Comparison of ENCODE assay signal across 8 cellular contexts in genomic region chr17:35460354-35460851, GRCh38. TPM values are rescaled to one million over a fixed set of nuclear protein-coding genes. Genes with fewer than 3 reads are reported as not detected.
DNase-seq lines count a peak whose midpoint lies in the region; ATAC-seq and TF ChIP-seq lines count a peak whose summit lies in the region.

No MANE protein-coding gene starts in this region.

- peaks cover 0 to 9% (median 1%) of the 10 kb centered on the region in 3 donors for H3K9me3 Mint-ChIP-seq in IgD-negative memory B cell
- peaks cover 4% of the 10 kb centered on the region for H3K9me3 Mint-ChIP-seq in activated CD4-positive, alpha-beta memory T cell treated with anti-CD3 and anti-CD28 coated beads, Interleukin-2, amount 10 ng/mL, durations not matched to agents 7 days and 5 days

- intact Hi-C loops in prostate gland (cut with DNase I), result no loop called here

- H3K27me3 ChIP-seq in esophagus (ENCODE audit: control insufficient read depth in 1 of 2, insufficient read depth in 2 of 2, low read length in 2 of 2) (no peaks in the 10 kb centered on the region), prostate gland (replicated peaks; ENCODE audit: insufficient read depth) (no peaks in the 10 kb centered on the region)

- TF ChIP-seq POLR2A in prostate gland (IDR thresholded peaks at IDR 0.05), result peak; percentile 31

- peak overlapping the region; percentile 48 to 88 (median 80) for H3K4me3 Mint-ChIP-seq in IgD-negative memory B cell
- peak overlapping the region; percentile 48 for H3K4me3 Mint-ChIP-seq in activated CD4-positive, alpha-beta memory T cell treated with anti-CD3 and anti-CD28 coated beads, Interleukin-2, amount 10 ng/mL, durations not matched to agents 7 days and 5 days

- CTCF ChIA-PET in activated CD4-positive, alpha-beta memory T cell treated with anti-CD3 and anti-CD28 coated beads, Interleukin-2, amount 10 ng/mL, durations not matched to agents 7 days and 5 days (lab: Charles Lee), result no interaction called here

- peaks cover 8 to 20% (median 9%) of the 10 kb centered on the region in 3 donors for H3K4me1 Mint-ChIP-seq in IgD-negative memory B cell
- H3K4me1 Mint-ChIP-seq in activated CD4-positive, alpha-beta memory T cell treated with anti-CD3 and anti-CD28 coated beads, Interleukin-2, amount 10 ng/mL, durations not matched to agents 7 days and 5 days, result peaks cover 31% of the 10 kb centered on the region

- H3K4me1 ChIP-seq in esophagus (ENCODE audit: control insufficient read depth in 2 of 2, insufficient read depth in 2 of 2, low read length in 1 of 2) (no peaks in the 10 kb centered on the region), prostate gland (replicated peaks) (no peaks in the 10 kb centered on the region)

- 5 to 6% methylated on average over 42 to 44 of the region's 44 CpGs for WGBS in esophagus, 2 donors
- WGBS in prostate gland, result 6% methylated on average over 35 of the region's 44 CpGs

- H3K4me3 ChIP-seq in esophagus (ENCODE audit: low read depth in 1 of 2, low read length in 2 of 2) (peak overlapping the region; percentile 7 to 29), prostate gland (peak overlapping the region; percentile 15 to 22)

- no peaks in the 10 kb centered on the region for H3K9me3 ChIP-seq in esophagus (ENCODE audit: control insufficient read depth in 2 of 2, insufficient read depth in 1 of 2, low read depth in 1 of 2, low read length in 1 of 2)
- H3K9me3 ChIP-seq in prostate gland, result no peaks in the 10 kb centered on the region

- no peaks in the 10 kb centered on the region for H3K36me3 Mint-ChIP-seq in IgD-negative memory B cell
- H3K36me3 Mint-ChIP-seq in activated CD4-positive, alpha-beta memory T cell treated with anti-CD3 and anti-CD28 coated beads, Interleukin-2, amount 10 ng/mL, durations not matched to agents 7 days and 5 days (ENCODE audit: low read depth), result peaks cover 68% of the 10 kb centered on the region

- H3K27ac ChIP-seq in esophagus (ENCODE audit: low read depth in 2 of 2, low read length in 1 of 2), result no peak overlapping the region
- H3K27ac ChIP-seq in prostate gland, result no peak overlapping the region

- H3K36me3 ChIP-seq in esophagus (ENCODE audit: control insufficient read depth in 2 of 2, insufficient read depth in 2 of 2, low read length in 1 of 2) (no peaks in the 10 kb centered on the region), prostate gland (no peaks in the 10 kb centered on the region)

- ATAC-seq in GM21423 (IDR thresholded peaks at IDR 0.05; ENCODE audit: unreplicated experiment), result peak; percentile 92

- no peak for TF ChIP-seq CTCF in prostate gland (IDR thresholded peaks at IDR 0.05)

- H3K27ac Mint-ChIP-seq in IgD-negative memory B cell, result peak overlapping the region; percentile 50 to 93 (median 89)
- peak overlapping the region; percentile 72 for H3K27ac Mint-ChIP-seq in activated CD4-positive, alpha-beta memory T cell treated with anti-CD3 and anti-CD28 coated beads, Interleukin-2, amount 10 ng/mL, durations not matched to agents 7 days and 5 days

- peaks cover 3% of the 10 kb centered on the region for H3K27me3 Mint-ChIP-seq in IgD-negative memory B cell
- no peaks in the 10 kb centered on the region for H3K27me3 Mint-ChIP-seq in activated CD4-positive, alpha-beta memory T cell treated with anti-CD3 and anti-CD28 coated beads, Interleukin-2, amount 10 ng/mL, durations not matched to agents 7 days and 5 days

- POLR2A ChIA-PET in activated CD4-positive, alpha-beta memory T cell treated with anti-CD3 and anti-CD28 coated beads, Interleukin-2, amount 10 ng/mL, durations not matched to agents 7 days and 5 days (lab: Charles Lee), result interaction anchor here (1.0 to 4.1 kb wide), 3 partner anchors 12 to 147 kb away, joined by 3 to 15 read pairs (median 4); partner anchors contain the start of gene SLFN13

- DNase-seq in DMS79 treated with DMSO at 0.1 percent for 48 hours (lab: John Stamatoyannopoulos, UW) (peak; percentile 73), prostate gland (ENCODE audit: low spot score) (peak; percentile 39), hypothalamus (lab: John Stamatoyannopoulos, UW) (no peak), AG08395 (ENCODE audit: low spot score) (no peak)
- peak; percentile 73 for DNase-seq in activated CD4-positive, alpha-beta memory T cell treated with anti-CD3 and anti-CD28 coated beads, Interleukin-2, amount 10 ng/mL, durations not matched to agents 7 days and 5 days

RNA-seq across cellular contexts. Expression of gene SLFN13, which starts 11.8 kb away (rescaled TPM):
- polyA plus RNA-seq in IgD-negative memory B cell (7.1 TPM), esophagus (1 to 10 TPM; 3.7 to 6.0 TPM)
- total RNA-seq in activated CD4-positive, alpha-beta memory T cell treated with anti-CD3 and anti-CD28 coated beads, Interleukin-2, amount 10 ng/mL, durations not matched to agents 7 days and 5 days, result 10 to 100 TPM; 82.6 to 96.7 TPM
- 10 to 100 TPM in 1 of 2 donors, 1 to 10 TPM in 1; 4.1 to 10.5 TPM for total RNA-seq in prostate gland

RNA-seq across cellular contexts. Expression of gene SLFN12, which starts 28.1 kb away (rescaled TPM):
- polyA plus RNA-seq in IgD-negative memory B cell (2.4 TPM), esophagus (1 to 10 TPM; 1.9 to 2.0 TPM)
- total RNA-seq in activated CD4-positive, alpha-beta memory T cell treated with anti-CD3 and anti-CD28 coated beads, Interleukin-2, amount 10 ng/mL, durations not matched to agents 7 days and 5 days, result 10 to 100 TPM; 22.7 to 23.1 TPM
- 1 to 10 TPM; 4.9 to 5.2 TPM for total RNA-seq in prostate gland

Comparison
In these comparisons a context has a peak if more than half of its experiments do, and no peak if none do; other contexts are left out.
1. DNase-seq: peak in DMS79 treated with DMSO at 0.1 percent for 48 hours (single experiment), activated CD4-positive, alpha-beta memory T cell treated with anti-CD3 and anti-CD28 coated beads, Interleukin-2, amount 10 ng/mL, durations not matched to agents 7 days and 5 days (single experiment) and prostate gland (single experiment); none in hypothalamus (0 of 51) and AG08395 (single experiment).
2. RNA of gene SLFN13, which starts 11.8 kb away (total RNA-seq): 82.6 to 96.7 TPM in activated CD4-positive, alpha-beta memory T cell treated with anti-CD3 and anti-CD28 coated beads, Interleukin-2, amount 10 ng/mL, durations not matched to agents 7 days and 5 days; 4.1 to 10.5 TPM in prostate gland; every median in the first group is over 4 times any median in the second.